ENCODE assay signal across 8 cellular contexts in the genomic region with DNA sequence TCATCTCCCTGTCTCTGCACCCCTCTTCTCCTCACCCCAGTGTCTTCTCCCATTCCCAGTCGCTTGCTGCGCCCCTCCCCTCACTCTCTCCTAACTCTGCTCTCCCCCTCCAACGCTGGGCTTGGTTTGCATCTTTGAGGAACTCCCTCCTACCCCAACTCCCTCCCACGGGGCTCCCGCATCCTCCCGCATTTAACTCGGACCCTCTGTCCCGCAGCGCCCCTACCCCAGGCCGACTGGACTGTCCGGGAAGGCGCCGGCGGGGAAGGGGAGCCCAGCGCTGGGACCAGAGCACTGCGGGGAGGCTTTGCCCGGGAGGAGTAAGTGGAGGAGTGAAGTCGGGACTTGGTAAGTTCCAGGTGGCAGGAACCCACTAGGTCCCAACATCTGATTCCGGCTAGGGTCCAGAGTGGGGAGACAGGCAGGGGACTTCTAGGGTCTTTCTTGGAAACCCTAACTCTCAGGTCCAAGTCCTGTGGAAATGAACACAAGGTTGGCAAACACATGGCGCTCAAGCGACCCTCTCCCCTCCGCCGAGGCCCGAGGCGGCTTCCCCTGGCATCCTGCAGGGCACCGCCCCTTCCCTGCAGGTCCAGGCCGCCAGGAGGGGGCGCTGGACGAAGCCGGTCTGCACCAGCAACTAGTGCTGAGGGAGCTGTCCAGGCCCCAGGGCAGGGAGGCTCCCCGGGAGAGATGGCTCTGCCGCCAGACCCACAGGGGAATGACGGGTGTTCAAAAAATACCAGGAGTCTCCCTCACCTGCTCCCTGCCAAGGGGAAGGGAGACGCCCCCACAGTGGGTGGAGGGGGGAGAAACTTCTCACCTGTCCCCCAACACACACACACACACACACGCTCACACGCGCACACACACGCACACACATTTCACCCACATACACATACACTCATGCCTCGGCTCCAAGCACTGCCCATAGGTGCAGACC. TPM values are rescaled to one million over a fixed set of nuclear protein-coding genes. Genes with fewer than 3 reads are reported as not detected.
A peak's percentile ranks its signal among the peaks of the same experiment; 100 is the strongest.
DNase-seq lines count a peak whose midpoint lies in the region; FAIRE-seq and TF ChIP-seq lines count a peak whose summit lies in the region.

No MANE protein-coding gene starts in this region.

- peaks cover 21% of the 10 kb centered on the region for H3K4me1 ChIP-seq in PC-9 (replicated peaks; ENCODE audit: insufficient read depth)

- peaks cover 10% of the 10 kb centered on the region for H3K4me1 Mint-ChIP-seq in glutamatergic neuron (ENCODE audit: low read depth, unreplicated experiment)

- H3K79me2 ChIP-seq in PC-9 (ENCODE audit: low read depth) = no peaks in the 10 kb centered on the region

- no peaks in the 10 kb centered on the region for H3K9me3 ChIP-seq in PC-9 (ENCODE audit: insufficient read depth, low read depth)

- no TSS peak for BruUV-seq in PC-9 (replicated peaks; lab: Mats Ljungman, UMichigan)

- H3K27ac Mint-ChIP-seq in glutamatergic neuron (ENCODE audit: unreplicated experiment) = peak overlapping the region; percentile 52

- H3F3A ChIP-seq in PC-9 (ENCODE audit: insufficient read depth, low read depth) = peaks cover 21% of the 10 kb centered on the region

- H3K36me3 Mint-ChIP-seq in glutamatergic neuron (ENCODE audit: unreplicated experiment) = peaks cover 8% of the 10 kb centered on the region

- H3K9me3 Mint-ChIP-seq in glutamatergic neuron (ENCODE audit: unreplicated experiment) = peaks cover 8% of the 10 kb centered on the region

- H3K4me3 Mint-ChIP-seq in glutamatergic neuron (ENCODE audit: unreplicated experiment) = peak overlapping the region; percentile 84

- intact Hi-C loops in PC-9 (cut with micrococcal nuclease; ENCODE audit: unreplicated experiment) = loop anchor here (5.0 to 10.0 kb wide), 3 partner anchors 147 to 304 kb away; a partner anchor contains a TSS

- H3K4me3 ChIP-seq in PC-9 = no peak overlapping the region

- DNase-seq in CD1c-positive myeloid dendritic cell (ENCODE audit: extremely low spot score) = peak; percentile 74
- peak; percentile 93 for DNase-seq in H54 (ENCODE audit: insufficient read length, low spot score)
- peak in 1 of 2 experiments; percentile 56 for DNase-seq in PC-9
- peak; percentile 31 for DNase-seq in activated effector memory CD4-positive, alpha-beta T cell treated with Interleukin-2 at 50 U/mL for 16 hours
- DNase-seq in glutamatergic neuron = peak; percentile 97
- DNase-seq in pulmonary artery endothelial cell (ENCODE audit: low read depth, low spot score) = peak; percentile 8
- no peak for DNase-seq in NCI-H1436 treated with DMSO at 0.1 percent for 48 hours (lab: John Stamatoyannopoulos, UW)
- no peak for DNase-seq in DMS79 treated with DMSO at 0.1 percent for 48 hours (lab: John Stamatoyannopoulos, UW)

- H2AFZ ChIP-seq in PC-9 = no peak overlapping the region

- no peaks in the 10 kb centered on the region for H3K9me2 ChIP-seq in PC-9 (ENCODE audit: insufficient read depth)

- H3K4me2 ChIP-seq in PC-9 = no peak overlapping the region

- no peak for FAIRE-seq in H54 (lab: Jason Lieb, UNC)

- 0 out of 2 replicates have a peak, but pooled peaks cover 6% of the 10 kb centered on the region for H4K20me1 ChIP-seq in PC-9 (ENCODE audit: insufficient read depth)

- H3K27me3 Mint-ChIP-seq in glutamatergic neuron (ENCODE audit: unreplicated experiment) = peaks cover 9% of the 10 kb centered on the region

- CTCF ChIA-PET in PC-9 (lab: Charles Lee) = interaction anchor here (0.7 kb wide), 1 partner anchor 934 kb away, joined by 4 read pairs; no protein-coding TSS in a partner anchor

- POLR2A ChIA-PET in PC-9 (lab: Charles Lee; ENCODE audit: unreplicated experiment) = no interaction called here

- no peak overlapping the region for H3K27ac ChIP-seq in PC-9

- no peaks in the 10 kb centered on the region for H3K36me3 ChIP-seq in PC-9 (ENCODE audit: low read depth)

- no peak for TF ChIP-seq POLR2A in H54 (IDR thresholded peaks at IDR 0.05; ENCODE audit: low read depth, low read length)

- TF ChIP-seq CTCF in PC-9 (conservative IDR thresholded peaks at IDR 0.05) (peak; percentile 57), glutamatergic neuron (IDR thresholded peaks at IDR 0.05; ENCODE audit: partially characterized antibody, unreplicated experiment) (peak; percentile 86)

- H3K27me3 ChIP-seq in PC-9 (ENCODE audit: insufficient read depth, low read depth) = no peaks in the 10 kb centered on the region

RNA-seq across cellular contexts. Expression of a gene that starts 53.2 kb away (rescaled TPM):
- total RNA-seq in PC-9 (2021) (not detected in 2 replicates), glutamatergic neuron (ENCODE audit: unreplicated experiment) (23.4 TPM), pulmonary artery endothelial cell (not detected in 2 replicates)

Comparison
In these comparisons a context has a peak if more than half of its experiments do, and no peak if none do; other contexts are left out.
1. DNase-seq: peak in CD1c-positive myeloid dendritic cell (single experiment), H54 (single experiment), activated effector memory CD4-positive, alpha-beta T cell treated with Interleukin-2 at 50 U/mL for 16 hours (single experiment), glutamatergic neuron (single experiment) and pulmonary artery endothelial cell (single experiment); none in NCI-H1436 treated with DMSO at 0.1 percent for 48 hours (single experiment) and DMS79 treated with DMSO at 0.1 percent for 48 hours (single experiment).
2. RNA of a gene that starts 53.2 kb away (total RNA-seq): 23.4 TPM in glutamatergic neuron (single experiment); not detected in PC-9 and not detected in pulmonary artery endothelial cell; every median in the first group is over 10 times any median in the second.